1 cellular context compared by ENCODE assay signal in the genomic region with DNA sequence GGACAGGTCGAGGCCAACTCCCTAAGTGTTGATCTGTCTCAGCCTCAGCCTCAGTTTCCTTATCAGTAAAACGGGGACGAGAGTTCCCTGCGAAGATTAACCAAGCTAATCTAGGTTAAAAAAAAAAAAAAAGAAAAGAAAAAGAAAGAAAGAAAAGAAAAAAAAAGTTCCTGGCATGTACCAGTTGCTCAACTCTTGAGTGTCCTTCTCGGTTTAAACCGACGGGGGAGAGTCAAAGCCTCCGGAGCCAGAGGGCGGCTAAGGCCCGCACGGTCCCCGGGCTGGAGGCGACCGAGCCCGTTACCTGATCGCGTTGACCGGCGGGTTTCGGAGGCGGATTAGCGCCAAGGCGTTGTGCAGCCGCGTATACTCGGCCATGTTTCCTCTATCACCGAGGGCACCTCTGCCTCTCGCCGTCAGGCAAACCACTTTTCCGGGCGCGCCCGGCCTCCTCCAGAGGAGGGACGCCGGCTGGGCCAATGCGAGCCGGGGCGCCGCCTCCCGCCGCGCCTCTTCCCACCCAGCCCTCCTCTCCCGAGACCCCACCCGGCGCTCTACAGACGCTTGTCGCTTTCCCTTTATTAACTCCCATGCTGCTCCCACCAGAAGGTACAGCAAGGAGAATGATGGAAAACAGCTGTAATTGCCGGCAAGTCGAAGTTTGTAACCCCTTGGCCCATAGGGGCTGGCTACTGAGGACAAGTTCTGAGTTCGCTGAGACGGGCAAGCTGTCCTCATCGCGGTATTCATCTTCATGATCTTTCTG.
TF ChIP-seq lines count a peak whose summit lies in the region.

A gene (minus strand): TSS at position 405 of the 766 bp plus-strand sequence. CDS start 27 bp downstream, at position 378.

TF ChIP-seq in K562, 482 proteins besides CTCF, POLR2A, EP300 and RAD21 (continued from another document and continues in another):
- TF ChIP-seq, protein P1, sequence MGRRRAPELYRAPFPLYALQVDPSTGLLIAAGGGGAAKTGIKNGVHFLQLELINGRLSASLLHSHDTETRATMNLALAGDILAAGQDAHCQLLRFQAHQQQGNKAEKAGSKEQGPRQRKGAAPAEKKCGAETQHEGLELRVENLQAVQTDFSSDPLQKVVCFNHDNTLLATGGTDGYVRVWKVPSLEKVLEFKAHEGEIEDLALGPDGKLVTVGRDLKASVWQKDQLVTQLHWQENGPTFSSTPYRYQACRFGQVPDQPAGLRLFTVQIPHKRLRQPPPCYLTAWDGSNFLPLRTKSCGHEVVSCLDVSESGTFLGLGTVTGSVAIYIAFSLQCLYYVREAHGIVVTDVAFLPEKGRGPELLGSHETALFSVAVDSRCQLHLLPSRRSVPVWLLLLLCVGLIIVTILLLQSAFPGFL (CRISPR knock-in tag; IDR thresholded peaks at IDR 0.05) = no peak
- TF ChIP-seq SMARCE1 (IDR thresholded peaks at IDR 0.05) (no peak), NEUROD1 (IDR thresholded peaks at IDR 0.05; ENCODE audit: borderline replicate concordance, low read depth, low read length, partially characterized antibody) (no peak), ZBTB1 (CRISPR knock-in tag; IDR thresholded peaks at IDR 0.05; ENCODE audit: borderline replicate concordance, low read depth) (no peak), FUS (optimal IDR thresholded peaks at IDR 0.05; ENCODE audit: low read depth, low read length) (no peak), ZNF253 (CRISPR knock-in tag; conservative IDR thresholded peaks at IDR 0.05) (no peak), CBFA2T3 (IDR thresholded peaks at IDR 0.05) (no peak), PCBP2 (IDR thresholded peaks at IDR 0.05; ENCODE audit: low read depth, low read length, poor library complexity, severe bottlenecking) (no peak), MAFG (tag; conservative IDR thresholded peaks at IDR 0.05) (no peak), ZNF133 (CRISPR knock-in tag; IDR thresholded peaks at IDR 0.05) (no peak), TAL1 (IDR thresholded peaks at IDR 0.05) (no peak), SRSF1 (IDR thresholded peaks at IDR 0.05; ENCODE audit: low read depth, low read length) (no peak), HDAC8 (tag; IDR thresholded peaks at IDR 0.05) (no peak), ZSCAN32 (CRISPR knock-in tag; IDR thresholded peaks at IDR 0.05) (no peak), TRIM24 (IDR thresholded peaks at IDR 0.05) (peak in 1 of 2 experiments; percentile 29; a peak in 1 of 4 replicates), KLF13 (tag; IDR thresholded peaks at IDR 0.05; ENCODE audit: borderline replicate concordance, low read depth) (no peak), ZNF311 (CRISPR knock-in tag; IDR thresholded peaks at IDR 0.05) (no peak), ZFX (CRISPR knock-in tag; IDR thresholded peaks at IDR 0.05) (peak; percentile 86), ELF1 (tag; IDR thresholded peaks at IDR 0.05) (no peak), ZNF79 (CRISPR knock-in tag; IDR thresholded peaks at IDR 0.05; ENCODE audit: low read depth) (no peak), TAF9B (IDR thresholded peaks at IDR 0.05; ENCODE audit: partially characterized antibody) (peak; percentile 36), SPI1 (IDR thresholded peaks at IDR 0.05; ENCODE audit: borderline replicate concordance, low read depth, low read length) (no peak), CHD2 (IDR thresholded peaks at IDR 0.05; ENCODE audit: low read depth, low read length) (no peak), FOXP1 (CRISPR knock-in tag; IDR thresholded peaks at IDR 0.05) (no peak), SREBF1 (IDR thresholded peaks at IDR 0.05; ENCODE audit: borderline replicate concordance, low read depth, low read length) (no peak), SIX5 (IDR thresholded peaks at IDR 0.05; ENCODE audit: borderline replicate concordance in 1 of 2, insufficient read depth in 1 of 2, low read depth in 1 of 2, low read length in 2 of 2) (no peak), ATF7 (IDR thresholded peaks at IDR 0.05) (peak; percentile 25; the same call in 1 of the 2 replicates), BDP1 (IDR thresholded peaks at IDR 0.05; ENCODE audit: insufficient read depth, insufficient read length) (no peak), POLR2G (IDR thresholded peaks at IDR 0.05; ENCODE audit: low read depth, low read length) (peak; percentile 93), ZNF274 (IDR thresholded peaks at IDR 0.05; ENCODE audit: borderline replicate concordance, low read depth, low read length) (no peak), SAFB2 (IDR thresholded peaks at IDR 0.05; ENCODE audit: borderline replicate concordance, low read depth, low read length, severe bottlenecking) (no peak), ZNF217 (CRISPR knock-in tag; IDR thresholded peaks at IDR 0.05) (no peak), ASH1L (IDR thresholded peaks at IDR 0.05; ENCODE audit: borderline replicate concordance, low read depth, partially characterized antibody) (no peak), CBX2 (IDR thresholded peaks at IDR 0.05; ENCODE audit: insufficient read depth, low read length, poor library complexity, severe bottlenecking) (no peak), SMAD4 (CRISPR knock-in tag; conservative IDR thresholded peaks at IDR 0.05) (peak; percentile 68; the same call in 1 of the 2 replicates), BCOR (IDR thresholded peaks at IDR 0.05) (peak; percentile 69; the same call in 1 of the 2 replicates), LEF1 (IDR thresholded peaks at IDR 0.05) (no peak)
- TF ChIP-seq, protein P2, sequence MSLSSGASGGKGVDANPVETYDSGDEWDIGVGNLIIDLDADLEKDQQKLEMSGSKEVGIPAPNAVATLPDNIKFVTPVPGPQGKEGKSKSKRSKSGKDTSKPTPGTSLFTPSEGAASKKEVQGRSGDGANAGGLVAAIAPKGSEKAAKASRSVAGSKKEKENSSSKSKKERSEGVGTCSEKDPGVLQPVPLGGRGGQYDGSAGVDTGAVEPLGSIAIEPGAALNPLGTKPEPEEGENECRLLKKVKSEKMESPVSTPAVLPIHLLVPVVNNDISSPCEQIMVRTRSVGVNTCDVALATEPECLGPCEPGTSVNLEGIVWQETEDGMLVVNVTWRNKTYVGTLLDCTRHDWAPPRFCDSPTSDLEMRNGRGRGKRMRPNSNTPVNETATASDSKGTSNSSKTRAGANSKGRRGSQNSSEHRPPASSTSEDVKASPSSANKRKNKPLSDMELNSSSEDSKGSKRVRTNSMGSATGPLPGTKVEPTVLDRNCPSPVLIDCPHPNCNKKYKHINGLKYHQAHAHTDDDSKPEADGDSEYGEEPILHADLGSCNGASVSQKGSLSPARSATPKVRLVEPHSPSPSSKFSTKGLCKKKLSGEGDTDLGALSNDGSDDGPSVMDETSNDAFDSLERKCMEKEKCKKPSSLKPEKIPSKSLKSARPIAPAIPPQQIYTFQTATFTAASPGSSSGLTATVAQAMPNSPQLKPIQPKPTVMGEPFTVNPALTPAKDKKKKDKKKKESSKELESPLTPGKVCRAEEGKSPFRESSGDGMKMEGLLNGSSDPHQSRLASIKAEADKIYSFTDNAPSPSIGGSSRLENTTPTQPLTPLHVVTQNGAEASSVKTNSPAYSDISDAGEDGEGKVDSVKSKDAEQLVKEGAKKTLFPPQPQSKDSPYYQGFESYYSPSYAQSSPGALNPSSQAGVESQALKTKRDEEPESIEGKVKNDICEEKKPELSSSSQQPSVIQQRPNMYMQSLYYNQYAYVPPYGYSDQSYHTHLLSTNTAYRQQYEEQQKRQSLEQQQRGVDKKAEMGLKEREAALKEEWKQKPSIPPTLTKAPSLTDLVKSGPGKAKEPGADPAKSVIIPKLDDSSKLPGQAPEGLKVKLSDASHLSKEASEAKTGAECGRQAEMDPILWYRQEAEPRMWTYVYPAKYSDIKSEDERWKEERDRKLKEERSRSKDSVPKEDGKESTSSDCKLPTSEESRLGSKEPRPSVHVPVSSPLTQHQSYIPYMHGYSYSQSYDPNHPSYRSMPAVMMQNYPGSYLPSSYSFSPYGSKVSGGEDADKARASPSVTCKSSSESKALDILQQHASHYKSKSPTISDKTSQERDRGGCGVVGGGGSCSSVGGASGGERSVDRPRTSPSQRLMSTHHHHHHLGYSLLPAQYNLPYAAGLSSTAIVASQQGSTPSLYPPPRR (CRISPR knock-in tag; IDR thresholded peaks at IDR 0.05; ENCODE audit: borderline replicate concordance) = no peak
- TF ChIP-seq, protein P3, sequence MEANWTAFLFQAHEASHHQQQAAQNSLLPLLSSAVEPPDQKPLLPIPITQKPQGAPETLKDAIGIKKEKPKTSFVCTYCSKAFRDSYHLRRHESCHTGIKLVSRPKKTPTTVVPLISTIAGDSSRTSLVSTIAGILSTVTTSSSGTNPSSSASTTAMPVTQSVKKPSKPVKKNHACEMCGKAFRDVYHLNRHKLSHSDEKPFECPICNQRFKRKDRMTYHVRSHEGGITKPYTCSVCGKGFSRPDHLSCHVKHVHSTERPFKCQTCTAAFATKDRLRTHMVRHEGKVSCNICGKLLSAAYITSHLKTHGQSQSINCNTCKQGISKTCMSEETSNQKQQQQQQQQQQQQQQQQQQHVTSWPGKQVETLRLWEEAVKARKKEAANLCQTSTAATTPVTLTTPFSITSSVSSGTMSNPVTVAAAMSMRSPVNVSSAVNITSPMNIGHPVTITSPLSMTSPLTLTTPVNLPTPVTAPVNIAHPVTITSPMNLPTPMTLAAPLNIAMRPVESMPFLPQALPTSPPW (CRISPR knock-in tag; IDR thresholded peaks at IDR 0.05) = peak; percentile 43; the same call in 1 of the 2 replicates
- TF ChIP-seq, protein P4, sequence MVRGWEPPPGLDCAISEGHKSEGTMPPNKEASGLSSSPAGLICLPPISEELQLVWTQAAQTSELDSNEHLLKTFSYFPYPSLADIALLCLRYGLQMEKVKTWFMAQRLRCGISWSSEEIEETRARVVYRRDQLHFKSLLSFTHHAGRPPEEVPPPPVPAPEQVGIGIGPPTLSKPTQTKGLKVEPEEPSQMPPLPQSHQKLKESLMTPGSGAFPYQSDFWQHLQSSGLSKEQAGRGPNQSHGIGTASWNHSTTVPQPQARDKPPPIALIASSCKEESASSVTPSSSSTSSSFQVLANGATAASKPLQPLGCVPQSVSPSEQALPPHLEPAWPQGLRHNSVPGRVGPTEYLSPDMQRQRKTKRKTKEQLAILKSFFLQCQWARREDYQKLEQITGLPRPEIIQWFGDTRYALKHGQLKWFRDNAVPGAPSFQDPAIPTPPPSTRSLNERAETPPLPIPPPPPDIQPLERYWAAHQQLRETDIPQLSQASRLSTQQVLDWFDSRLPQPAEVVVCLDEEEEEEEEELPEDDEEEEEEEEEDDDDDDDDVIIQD (CRISPR knock-in tag; IDR thresholded peaks at IDR 0.05) = no peak
- TF ChIP-seq, protein P5, sequence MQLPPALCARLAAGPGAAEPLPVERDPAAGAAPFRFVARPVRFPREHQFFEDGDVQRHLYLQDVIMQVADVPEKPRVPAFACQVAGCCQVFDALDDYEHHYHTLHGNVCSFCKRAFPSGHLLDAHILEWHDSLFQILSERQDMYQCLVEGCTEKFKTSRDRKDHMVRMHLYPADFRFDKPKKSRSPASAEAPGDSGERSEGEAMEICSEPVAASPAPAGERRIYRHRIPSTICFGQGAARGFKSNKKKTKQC (CRISPR knock-in tag; IDR thresholded peaks at IDR 0.05) = peak; percentile 61; the same call in 1 of the 2 replicates
- TF ChIP-seq, protein P6, sequence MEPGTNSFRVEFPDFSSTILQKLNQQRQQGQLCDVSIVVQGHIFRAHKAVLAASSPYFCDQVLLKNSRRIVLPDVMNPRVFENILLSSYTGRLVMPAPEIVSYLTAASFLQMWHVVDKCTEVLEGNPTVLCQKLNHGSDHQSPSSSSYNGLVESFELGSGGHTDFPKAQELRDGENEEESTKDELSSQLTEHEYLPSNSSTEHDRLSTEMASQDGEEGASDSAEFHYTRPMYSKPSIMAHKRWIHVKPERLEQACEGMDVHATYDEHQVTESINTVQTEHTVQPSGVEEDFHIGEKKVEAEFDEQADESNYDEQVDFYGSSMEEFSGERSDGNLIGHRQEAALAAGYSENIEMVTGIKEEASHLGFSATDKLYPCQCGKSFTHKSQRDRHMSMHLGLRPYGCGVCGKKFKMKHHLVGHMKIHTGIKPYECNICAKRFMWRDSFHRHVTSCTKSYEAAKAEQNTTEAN (CRISPR knock-in tag; IDR thresholded peaks at IDR 0.05) = no peak
- TF ChIP-seq, protein P7, sequence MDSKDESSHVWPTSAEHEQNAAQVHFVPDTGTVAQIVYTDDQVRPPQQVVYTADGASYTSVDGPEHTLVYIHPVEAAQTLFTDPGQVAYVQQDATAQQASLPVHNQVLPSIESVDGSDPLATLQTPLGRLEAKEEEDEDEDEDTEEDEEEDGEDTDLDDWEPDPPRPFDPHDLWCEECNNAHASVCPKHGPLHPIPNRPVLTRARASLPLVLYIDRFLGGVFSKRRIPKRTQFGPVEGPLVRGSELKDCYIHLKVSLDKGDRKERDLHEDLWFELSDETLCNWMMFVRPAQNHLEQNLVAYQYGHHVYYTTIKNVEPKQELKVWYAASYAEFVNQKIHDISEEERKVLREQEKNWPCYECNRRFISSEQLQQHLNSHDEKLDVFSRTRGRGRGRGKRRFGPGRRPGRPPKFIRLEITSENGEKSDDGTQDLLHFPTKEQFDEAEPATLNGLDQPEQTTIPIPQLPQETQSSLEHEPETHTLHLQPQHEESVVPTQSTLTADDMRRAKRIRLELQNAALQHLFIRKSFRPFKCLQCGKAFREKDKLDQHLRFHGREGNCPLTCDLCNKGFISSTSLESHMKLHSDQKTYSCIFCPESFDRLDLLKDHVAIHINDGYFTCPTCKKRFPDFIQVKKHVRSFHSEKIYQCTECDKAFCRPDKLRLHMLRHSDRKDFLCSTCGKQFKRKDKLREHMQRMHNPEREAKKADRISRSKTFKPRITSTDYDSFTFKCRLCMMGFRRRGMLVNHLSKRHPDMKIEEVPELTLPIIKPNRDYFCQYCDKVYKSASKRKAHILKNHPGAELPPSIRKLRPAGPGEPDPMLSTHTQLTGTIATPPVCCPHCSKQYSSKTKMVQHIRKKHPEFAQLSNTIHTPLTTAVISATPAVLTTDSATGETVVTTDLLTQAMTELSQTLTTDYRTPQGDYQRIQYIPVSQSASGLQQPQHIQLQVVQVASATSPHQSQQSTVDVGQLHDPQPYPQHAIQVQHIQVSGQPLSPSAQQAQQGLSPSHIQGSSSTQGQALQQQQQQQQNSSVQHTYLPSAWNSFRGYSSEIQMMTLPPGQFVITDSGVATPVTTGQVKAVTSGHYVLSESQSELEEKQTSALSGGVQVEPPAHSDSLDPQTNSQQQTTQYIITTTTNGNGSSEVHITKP (IDR thresholded peaks at IDR 0.05; ENCODE audit: partially characterized antibody) = peak; percentile 60
- TF ChIP-seq, protein P8, sequence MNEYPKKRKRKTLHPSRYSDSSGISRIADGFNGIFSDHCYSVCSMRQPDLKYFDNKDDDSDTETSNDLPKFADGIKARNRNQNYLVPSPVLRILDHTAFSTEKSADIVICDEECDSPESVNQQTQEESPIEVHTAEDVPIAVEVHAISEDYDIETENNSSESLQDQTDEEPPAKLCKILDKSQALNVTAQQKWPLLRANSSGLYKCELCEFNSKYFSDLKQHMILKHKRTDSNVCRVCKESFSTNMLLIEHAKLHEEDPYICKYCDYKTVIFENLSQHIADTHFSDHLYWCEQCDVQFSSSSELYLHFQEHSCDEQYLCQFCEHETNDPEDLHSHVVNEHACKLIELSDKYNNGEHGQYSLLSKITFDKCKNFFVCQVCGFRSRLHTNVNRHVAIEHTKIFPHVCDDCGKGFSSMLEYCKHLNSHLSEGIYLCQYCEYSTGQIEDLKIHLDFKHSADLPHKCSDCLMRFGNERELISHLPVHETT (CRISPR knock-in tag; conservative IDR thresholded peaks at IDR 0.05 in 1 of 2, IDR thresholded peaks at IDR 0.05 in 1 of 2) = no peak
- TF ChIP-seq, protein P9, sequence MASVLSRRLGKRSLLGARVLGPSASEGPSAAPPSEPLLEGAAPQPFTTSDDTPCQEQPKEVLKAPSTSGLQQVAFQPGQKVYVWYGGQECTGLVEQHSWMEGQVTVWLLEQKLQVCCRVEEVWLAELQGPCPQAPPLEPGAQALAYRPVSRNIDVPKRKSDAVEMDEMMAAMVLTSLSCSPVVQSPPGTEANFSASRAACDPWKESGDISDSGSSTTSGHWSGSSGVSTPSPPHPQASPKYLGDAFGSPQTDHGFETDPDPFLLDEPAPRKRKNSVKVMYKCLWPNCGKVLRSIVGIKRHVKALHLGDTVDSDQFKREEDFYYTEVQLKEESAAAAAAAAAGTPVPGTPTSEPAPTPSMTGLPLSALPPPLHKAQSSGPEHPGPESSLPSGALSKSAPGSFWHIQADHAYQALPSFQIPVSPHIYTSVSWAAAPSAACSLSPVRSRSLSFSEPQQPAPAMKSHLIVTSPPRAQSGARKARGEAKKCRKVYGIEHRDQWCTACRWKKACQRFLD (CRISPR knock-in tag; IDR thresholded peaks at IDR 0.05) = no peak
